20 cellular contexts compared by ENCODE assay signal in genomic region chr7:87370660-87371180, GRCh38. TPM values are rescaled to one million over a fixed set of nuclear protein-coding genes. Genes with fewer than 3 reads are reported as not detected.
DNase-seq lines count a peak whose midpoint lies in the region; ATAC-seq and TF ChIP-seq lines count a peak whose summit lies in the region.
"Had no signal": no experiment of that assay in that cellular context is flagged by ENCODE, and none has a peak within 500 bp of the region (broad histone marks: within the 10 kb centered on the region; RNA-seq: fewer than 3 reads in every experiment).

No MANE protein-coding gene starts in this region.

- no peak overlapping the region for H3K27ac ChIP-seq in breast epithelium
- H3K27ac ChIP-seq in SK-N-MC: peak overlapping the region; percentile 1; the same call in 1 of the 2 replicates
- H3K27ac ChIP-seq: gastrocnemius medialis, KMS-11, Peyer's patch had no signal

- H3K4me1 ChIP-seq in breast epithelium: no peaks in the 10 kb centered on the region
- H3K4me1 ChIP-seq: gastrocnemius medialis, Peyer's patch had no signal

- no peak overlapping the region for H3K4me3 ChIP-seq in breast epithelium
- no peak overlapping the region for H3K4me3 ChIP-seq in SK-N-MC
- H3K4me3 ChIP-seq: gastrocnemius medialis, Peyer's patch had no signal

- TF ChIP-seq CTCF in MCF 10A (IDR thresholded peaks at IDR 0.05; ENCODE audit: unreplicated experiment) (no peak), breast epithelium (IDR thresholded peaks at IDR 0.05) (no peak), type B pancreatic cell (conservative IDR thresholded peaks at IDR 0.05) (no peak)

- intact Hi-C loops in MCF 10A (cut with micrococcal nuclease): no loop called here
- intact Hi-C loops in breast epithelium (cut with DNase I; ENCODE audit: low total_unique reads): no loop called here

- H3K27ac Mint-ChIP-seq in MCF 10A (ENCODE audit: low read depth, unreplicated experiment) (peak overlapping the region; percentile 11), type B pancreatic cell (peak overlapping the region; percentile 25)
- H3K27ac Mint-ChIP-seq: activated CD8-positive, alpha-beta T cell treated with anti-CD3 and anti-CD28 coated beads for 36 hours; B cell; T-helper 17 cell had no signal

- H3K27me3 Mint-ChIP-seq in MCF 10A (ENCODE audit: insufficient read depth, unreplicated experiment) (no peaks in the 10 kb centered on the region), type B pancreatic cell (no peaks in the 10 kb centered on the region)
- H3K27me3 Mint-ChIP-seq: activated CD8-positive, alpha-beta T cell treated with anti-CD3 and anti-CD28 coated beads for 36 hours; B cell; T-helper 17 cell had no signal

- CTCF ChIA-PET in MCF 10A (lab: Yijun Ruan, JAX): interaction anchor here (0.7 kb wide), 1 partner anchor 45 kb away, joined by 3 read pairs; no protein-coding TSS in a partner anchor

- H3K36me3 Mint-ChIP-seq in MCF 10A (ENCODE audit: insufficient read depth, unreplicated experiment) (no peaks in the 10 kb centered on the region), type B pancreatic cell (peaks cover 5% of the 10 kb centered on the region)

- H3K9ac ChIP-seq in SK-N-MC (ENCODE audit: insufficient read length): no peak overlapping the region
- H3K9ac ChIP-seq: KMS-11 had no signal

- POLR2A ChIA-PET in MCF 10A (lab: Yijun Ruan, JAX): interaction anchor here (1.3 to 4.5 kb wide), 4 partner anchors 11 to 53 kb away, joined by 4 to 15 read pairs (median 6); partner anchors contain the start of gene CROT

- H3K4me3 Mint-ChIP-seq in MCF 10A (ENCODE audit: unreplicated experiment) (no peak overlapping the region), type B pancreatic cell (no peak overlapping the region)
- H3K4me3 Mint-ChIP-seq: activated CD8-positive, alpha-beta T cell treated with anti-CD3 and anti-CD28 coated beads for 36 hours; B cell; T-helper 17 cell had no signal

- H3K4me1 Mint-ChIP-seq in MCF 10A (ENCODE audit: insufficient read depth, unreplicated experiment) (no peaks in the 10 kb centered on the region), type B pancreatic cell (ENCODE audit: unreplicated experiment) (no peaks in the 10 kb centered on the region)
- H3K4me1 Mint-ChIP-seq: B cell had no signal

- peak; percentile 28 for DNase-seq in MCF 10A (ENCODE audit: unreplicated experiment)
- DNase-seq in breast epithelium (ENCODE audit: low spot score in 2 of 2): no peak
- DNase-seq in SK-N-MC (ENCODE audit: low read depth, low spot score): peak; percentile 6
- peak; percentile 58 for DNase-seq in fibroblast of gingiva (ENCODE audit: low read depth)
- DNase-seq in type B pancreatic cell (ENCODE audit: extremely low spot score, unreplicated experiment): no peak
- DNase-seq in activated effector memory CD4-positive, alpha-beta T cell treated with Interleukin-2 at 50 U/mL for 16 hours: no peak
- DNase-seq in NCI-H2107 (lab: John Stamatoyannopoulos, UW): no peak
- DNase-seq: activated CD8-positive, alpha-beta T cell treated with anti-CD3 and anti-CD28 coated beads for 36 hours; activated gamma-delta T cell treated with Interleukin-2 at 50 U/mL for 16 hours; gastrocnemius medialis; GDM1; kidney; Peyer's patch; retina; stimulated activated CD4-positive, alpha-beta T cell treated with anti-CD3 and anti-CD28 coated beads, Interleukin-4, amount 100 ng/mL, for 24 hours; stimulated activated naive CD8-positive, alpha-beta T cell treated with anti-CD3 and anti-CD28 coated beads, Interleukin-15, Interleukin-2, amounts not matched to agents 100 U/mL and 50 U/mL, for 24 hours; T-helper 17 cell had no signal

- H3K9me3 ChIP-seq in breast epithelium: no peaks in the 10 kb centered on the region
- no peaks in the 10 kb centered on the region for H3K9me3 ChIP-seq in SK-N-MC (ENCODE audit: low read depth, low read length)
- H3K9me3 ChIP-seq: gastrocnemius medialis, Peyer's patch had no signal

- ATAC-seq in GM19351 (IDR thresholded peaks at IDR 0.05; ENCODE audit: unreplicated experiment): no peak
- ATAC-seq: activated CD8-positive, alpha-beta T cell treated with anti-CD3 and anti-CD28 coated beads for 36 hours; gastrocnemius medialis; stimulated activated naive CD8-positive, alpha-beta T cell treated with anti-CD3 and anti-CD28 coated beads, Interleukin-15, Interleukin-2, amounts not matched to agents 100 U/mL and 50 U/mL, for 24 hours; T-helper 17 cell had no signal

- H3K36me3 ChIP-seq in breast epithelium (no peaks in the 10 kb centered on the region), SK-N-MC (ENCODE audit: insufficient read depth, low read length) (no peaks in the 10 kb centered on the region)
- H3K36me3 ChIP-seq: gastrocnemius medialis had no signal

- H3K9me3 Mint-ChIP-seq in MCF 10A (ENCODE audit: unreplicated experiment) (no peaks in the 10 kb centered on the region), type B pancreatic cell (no peaks in the 10 kb centered on the region)
- H3K9me3 Mint-ChIP-seq: activated CD8-positive, alpha-beta T cell treated with anti-CD3 and anti-CD28 coated beads for 36 hours had no signal

- no TSS peak for BruUV-seq in MCF 10A (replicated peaks; lab: Mats Ljungman, UMichigan)

- H3K27me3 ChIP-seq in breast epithelium: no peaks in the 10 kb centered on the region
- H3K27me3 ChIP-seq: gastrocnemius medialis, Peyer's patch had no signal

- TF ChIP-seq POLR2A in breast epithelium (IDR thresholded peaks at IDR 0.05): no peak

RNA-seq across cellular contexts. Expression of gene CROT, which starts 25.3 kb away (rescaled TPM):
- 5.7 and 6.5 TPM in 2 replicates for total RNA-seq in MCF 10A (2022)
- total RNA-seq in breast epithelium: 10 to 100 TPM; 11.7 to 34.4 (median 28.8) TPM
- total RNA-seq in type B pancreatic cell (ENCODE audit: low replicate concordance): 19.6 and 21.9 TPM in 2 replicates

Comparison
In these comparisons a context has a peak if more than half of its experiments do, and no peak if none do; other contexts are left out.
1. DNase-seq: peak in MCF 10A (single experiment), SK-N-MC (single experiment) and fibroblast of gingiva (single experiment); none in breast epithelium (0 of 2), type B pancreatic cell (single experiment), activated effector memory CD4-positive, alpha-beta T cell treated with Interleukin-2 at 50 U/mL for 16 hours (single experiment) and NCI-H2107 (single experiment).